13 cellular contexts compared by ENCODE assay signal in the genomic region with DNA sequence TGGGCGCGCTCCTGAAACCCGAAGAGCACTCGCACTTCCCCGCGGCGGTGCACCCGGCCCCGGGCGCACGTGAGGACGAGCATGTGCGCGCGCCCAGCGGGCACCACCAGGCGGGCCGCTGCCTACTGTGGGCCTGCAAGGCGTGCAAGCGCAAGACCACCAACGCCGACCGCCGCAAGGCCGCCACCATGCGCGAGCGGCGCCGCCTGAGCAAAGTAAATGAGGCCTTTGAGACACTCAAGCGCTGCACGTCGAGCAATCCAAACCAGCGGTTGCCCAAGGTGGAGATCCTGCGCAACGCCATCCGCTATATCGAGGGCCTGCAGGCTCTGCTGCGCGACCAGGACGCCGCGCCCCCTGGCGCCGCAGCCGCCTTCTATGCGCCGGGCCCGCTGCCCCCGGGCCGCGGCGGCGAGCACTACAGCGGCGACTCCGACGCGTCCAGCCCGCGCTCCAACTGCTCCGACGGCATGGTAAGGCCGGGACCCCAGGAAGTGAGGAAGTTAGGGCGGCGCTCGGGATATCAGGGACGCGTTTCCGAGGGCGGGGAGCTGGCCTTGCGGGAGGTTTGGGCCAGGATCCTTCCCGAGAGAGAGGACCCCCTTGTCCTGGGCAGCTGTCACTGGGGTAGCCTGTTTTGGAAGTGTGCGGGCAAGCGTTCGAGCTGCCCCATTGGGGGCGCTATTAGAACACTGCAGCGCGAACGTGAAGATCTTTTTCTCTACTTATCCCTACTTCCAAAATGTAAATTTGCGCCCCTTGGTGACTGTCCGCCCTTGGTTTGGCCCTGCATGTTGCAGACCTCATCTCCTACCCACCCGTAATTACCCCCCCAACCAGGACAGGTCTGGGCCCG. TPM values are rescaled to one million over a fixed set of nuclear protein-coding genes. Genes with fewer than 3 reads are reported as not detected.
A peak's percentile ranks its signal among the peaks of the same experiment; 100 is the strongest.
DNase-seq lines count a peak whose midpoint lies in the region; ATAC-seq and TF ChIP-seq lines count a peak whose summit lies in the region.
"Had no signal": no experiment of that assay in that cellular context is flagged by ENCODE, and none has a peak within 500 bp of the region (broad histone marks: within the 10 kb centered on the region; RNA-seq: fewer than 3 reads in every experiment).

No MANE protein-coding gene starts in this region.

- no peak overlapping the region for H2BK120ac ChIP-seq in IMR-90 (ENCODE audit: low read depth, low read length)

- H3K14ac ChIP-seq in IMR-90 (replicated peaks; ENCODE audit: low read depth, low read length): no peak overlapping the region

- H2AK5ac ChIP-seq in IMR-90 (ENCODE audit: low read depth, low read length): no peak overlapping the region

- dilution Hi-C loops in IMR-90 (cut with HindIII; ENCODE audit: low sequenced_read_pairs, unreplicated experiment): no loop called here

- no peak overlapping the region for H3K4me3 ChIP-seq in IMR-90 (ENCODE audit: insufficient read depth, low read depth, low read length)
- no peak overlapping the region for H3K4me3 ChIP-seq in choroid plexus epithelial cell (ENCODE audit: low read depth, low read length)
- peak overlapping the region in 4 of 8 donors; percentile 5 to 27 (median 13) for H3K4me3 ChIP-seq in spleen

- no peak overlapping the region for H3K4ac ChIP-seq in IMR-90 (ENCODE audit: low read depth, low read length)

- H3K18ac ChIP-seq in IMR-90 (ENCODE audit: low read depth, low read length): no peak overlapping the region

- H3K9me1 ChIP-seq in IMR-90 (ENCODE audit: insufficient read depth, low read length): no peaks in the 10 kb centered on the region

- no peak overlapping the region for H3K27ac Mint-ChIP-seq in Calu3 (ENCODE audit: unreplicated experiment)
- H3K27ac Mint-ChIP-seq: immature natural killer cell had no signal

- no peaks in the 10 kb centered on the region for H3K36me3 Mint-ChIP-seq in Calu3 (ENCODE audit: insufficient read depth, unreplicated experiment)
- H3K36me3 Mint-ChIP-seq: immature natural killer cell had no signal

- no peak overlapping the region for H3K4me3 Mint-ChIP-seq in Calu3 (ENCODE audit: low read depth, unreplicated experiment)
- H3K4me3 Mint-ChIP-seq: immature natural killer cell had no signal

- DNase-seq in Calu3 (no peak), IMR-90 (no peak), choroid plexus epithelial cell (ENCODE audit: low read depth) (peak; percentile 13), lung microvascular endothelial cell (ENCODE audit: low read depth in 2 of 2) (peak; percentile 38 to 67), NCI-H1048 (lab: John Stamatoyannopoulos, UW) (no peak), omental fat pad (ENCODE audit: low spot score) (no peak), spleen (no peak)
- DNase-seq: central memory CD4-positive, alpha-beta T cell; DMS153; immature natural killer cell had no signal

- H3K27me3 Mint-ChIP-seq in Calu3 (ENCODE audit: unreplicated experiment): peaks cover 36% of the 10 kb centered on the region

- H4K20me1 ChIP-seq in IMR-90 (ENCODE audit: insufficient read depth, low read length): no peaks in the 10 kb centered on the region

- H3K4me1 ChIP-seq in IMR-90 (ENCODE audit: control insufficient read depth, insufficient read depth, low read length) (no peaks in the 10 kb centered on the region), spleen (peaks cover 0 to 39% (median 26%) of the 10 kb centered on the region in 6 donors)

- CTCF ChIA-PET in Calu3 (lab: Charles Lee): interaction anchor here (1.1 kb wide), 1 partner anchor 121 kb away, joined by 3 read pairs; no protein-coding TSS in a partner anchor
- CTCF ChIA-PET in IMR-90 (lab: Yijun Ruan, JAX): no interaction called here

- H3K4me1 Mint-ChIP-seq in Calu3 (ENCODE audit: low read depth, unreplicated experiment): no peaks in the 10 kb centered on the region
- H3K4me1 Mint-ChIP-seq: immature natural killer cell had no signal

- H3K23ac ChIP-seq in IMR-90 (ENCODE audit: low read depth, low read length): no peak overlapping the region

- BruUV-seq in Calu3 (replicated peaks; lab: Mats Ljungman, UMichigan) (no TSS peak), IMR-90 (replicated peaks; lab: Mats Ljungman, UMichigan) (no TSS peak)

- H3K36me3 ChIP-seq in IMR-90 (ENCODE audit: control insufficient read depth, insufficient read depth, low read length) (no peaks in the 10 kb centered on the region), spleen (no peaks in the 10 kb centered on the region)

- in situ Hi-C loops in IMR-90 (cut with MboI; ENCODE audit: low sequenced_read_pairs): no loop called here

- no peaks in the 10 kb centered on the region for H3K9me3 Mint-ChIP-seq in Calu3 (ENCODE audit: low read depth, unreplicated experiment)
- H3K9me3 Mint-ChIP-seq: immature natural killer cell had no signal

- ATAC-seq in IMR-90 (ENCODE audit: low read depth): peak; percentile 54
- no peak for ATAC-seq in HG03378 (IDR thresholded peaks at IDR 0.05; ENCODE audit: unreplicated experiment)
- ATAC-seq in omental fat pad (ENCODE audit: low FRiP score): no peak

- H3K27ac ChIP-seq in IMR-90 (ENCODE audit: insufficient read depth, low read length) (no peak overlapping the region), spleen (no peak overlapping the region)
- H3K27ac ChIP-seq: KMS-11 had no signal

- H3K9me3 ChIP-seq in IMR-90 (ENCODE audit: control insufficient read depth, insufficient read depth, low read length) (no peaks in the 10 kb centered on the region), spleen (no peaks in the 10 kb centered on the region)

- TF ChIP-seq CTCF in Calu3 (IDR thresholded peaks at IDR 0.05; ENCODE audit: unreplicated experiment) (peak; percentile 22), IMR-90 (conservative IDR thresholded peaks at IDR 0.05; ENCODE audit: low read depth, low read length) (0 out of 2 replicates have a peak, but pooled peaks have one; percentile 17), choroid plexus epithelial cell (conservative IDR thresholded peaks at IDR 0.05; ENCODE audit: low read depth, low read length) (peak; percentile 8), omental fat pad (IDR thresholded peaks at IDR 0.05) (no peak), spleen (IDR thresholded peaks at IDR 0.05 in 8 of 11, conservative IDR thresholded peaks at IDR 0.05 in 3 of 11) (no peak)

- no peak overlapping the region for H4K8ac ChIP-seq in IMR-90 (ENCODE audit: low read depth in 2 of 2, low read length in 2 of 2)

- no peak for TF ChIP-seq POLR2A in IMR-90 (IDR thresholded peaks at IDR 0.05; ENCODE audit: low read depth, low read length)
- no peak for TF ChIP-seq POLR2A in spleen (IDR thresholded peaks at IDR 0.05)

- H2BK5ac ChIP-seq in IMR-90 (ENCODE audit: low read depth, low read length, poor library complexity, severe bottlenecking): no peak overlapping the region

- no peak overlapping the region for H3K4me2 ChIP-seq in IMR-90 (ENCODE audit: low read depth, low read length)
- H3K4me2 ChIP-seq: KMS-11 had no signal

- peaks cover 78% of the 10 kb centered on the region for H3K27me3 ChIP-seq in IMR-90 (ENCODE audit: control insufficient read depth, insufficient read depth, low read length)
- H3K27me3 ChIP-seq in spleen (replicated peaks in 1 of 7): peaks cover 3 to 98% (median 53%) of the 10 kb centered on the region in 7 donors

- intact Hi-C loops in Calu3 (cut with micrococcal nuclease; ENCODE audit: unreplicated experiment) (no loop called here), IMR-90 (cut with micrococcal nuclease) (no loop called here), spleen (cut with DNase I; ENCODE audit: low total_unique reads) (loop anchor here (10.0 kb wide), 2 partner anchors 115 to 255 kb away; no protein-coding TSS in a partner anchor)

- peak overlapping the region; percentile 65 for H2AK9ac ChIP-seq in IMR-90 (replicated peaks; ENCODE audit: low read depth, low read length, poor library complexity)

- no peak overlapping the region for H4K91ac ChIP-seq in IMR-90 (ENCODE audit: insufficient read depth, low read depth, low read length)

- no peak overlapping the region for H3K56ac ChIP-seq in IMR-90 (ENCODE audit: extremely low read depth, insufficient read depth, low read length)

- WGBS in IMR-90 (ENCODE audit: extremely low coverage in 2 of 2, insufficient read length in 1 of 2), 2 experiments: 3% methylated on average over 34 of the region's 84 CpGs; no CpG with 5 or more reads in 1 of the 2 experiments
- 4 to 9% (median 7%) methylated on average over 34 to 84 of the region's 84 CpGs for WGBS in spleen, 5 donors

- no peak overlapping the region for H3K9ac ChIP-seq in IMR-90 (ENCODE audit: low read depth, low read length)
- H3K9ac ChIP-seq: KMS-11 had no signal

- no peak overlapping the region for H2BK20ac ChIP-seq in IMR-90 (ENCODE audit: low read depth, low read length)

- TF ChIP-seq RAD21 in IMR-90 (IDR thresholded peaks at IDR 0.05; ENCODE audit: low read length): no peak

- H3K79me1 ChIP-seq in IMR-90 (ENCODE audit: low read depth in 1 of 2, low read length in 2 of 2): no peaks in the 10 kb centered on the region

- no peak overlapping the region for H4K5ac ChIP-seq in IMR-90 (ENCODE audit: low read depth, low read length)

- POLR2A ChIA-PET in IMR-90 (lab: Charles Lee; ENCODE audit: unreplicated experiment): no interaction called here

- no peak overlapping the region for H2BK15ac ChIP-seq in IMR-90 (ENCODE audit: low read depth, low read length)

- H2AFZ ChIP-seq in IMR-90 (replicated peaks; ENCODE audit: low read length, poor library complexity): peak overlapping the region; percentile 58

TF ChIP-seq in IMR-90, 13 proteins besides CTCF, POLR2A, EP300 and RAD21 (continues in another document):
- TF ChIP-seq CHD1 (IDR thresholded peaks at IDR 0.05; ENCODE audit: low read depth, low read length) (no peak), NFE2L2 (IDR thresholded peaks at IDR 0.05; ENCODE audit: low read depth, low read length) (no peak)

RNA-seq across cellular contexts. Expression of gene MYOD1, which starts 0.8 kb away (rescaled TPM):
- total RNA-seq in Calu3 (2022) (not detected in 2 replicates), IMR-90 (2012; rRNA removed) (not detected in 2 replicates), lung microvascular endothelial cell (not detected in 2 replicates), omental fat pad (not detected), spleen (not detected)
- polyA plus RNA-seq in IMR-90 (2012; rRNA removed) (not detected in 2 replicates), spleen (under 1 TPM in 1 of 3 donors, not detected in 2; 0.04 TPM)
- not detected in 2 replicates for polyA plus RNA-seq in IMR-90 (2012; cell fraction: cytosol; rRNA removed)
- not detected in 2 replicates for polyA plus RNA-seq in IMR-90 (2012; cell fraction: nucleus; rRNA removed; ENCODE audit: low replicate concordance)
- total RNA-seq: activated CD8-positive, alpha-beta memory T cell treated with anti-CD3 and anti-CD28 coated beads for 36 hours had no signal
- polyA plus RNA-seq: immature natural killer cell had no signal

RNA-seq across cellular contexts. Expression of gene KCNC1, which starts 14.4 kb away (rescaled TPM):
- total RNA-seq in Calu3 (2022): 0.10 and 0.26 TPM in 2 replicates
- not detected in 2 replicates for total RNA-seq in IMR-90 (2012; rRNA removed)
- polyA plus RNA-seq in IMR-90 (2012; rRNA removed): 0.03 and 0.11 TPM in 2 replicates
- polyA plus RNA-seq in IMR-90 (2012; cell fraction: cytosol; rRNA removed): 0.02 and 0.10 TPM in 2 replicates
- polyA plus RNA-seq in IMR-90 (2012; cell fraction: nucleus; rRNA removed; ENCODE audit: low replicate concordance): 0.11 and 0.22 TPM in 2 replicates
- not detected in 2 replicates for total RNA-seq in lung microvascular endothelial cell
- total RNA-seq in omental fat pad: not detected
- not detected for total RNA-seq in spleen
- not detected for polyA plus RNA-seq in spleen
- total RNA-seq: activated CD8-positive, alpha-beta memory T cell treated with anti-CD3 and anti-CD28 coated beads for 36 hours had no signal

Comparison
In these comparisons a context has a peak if more than half of its experiments do, and no peak if none do; other contexts are left out.
1. DNase-seq: peak in choroid plexus epithelial cell (single experiment) and lung microvascular endothelial cell (2 of 2); none in Calu3 (single experiment), IMR-90 (single experiment), NCI-H1048 (single experiment), omental fat pad (single experiment) and spleen (single experiment).
2. CTCF ChIP-seq: peak in Calu3 (single experiment), IMR-90 (single experiment) and choroid plexus epithelial cell (single experiment); none in omental fat pad (0 of 3) and spleen (0 of 11).